20 cellular contexts compared by ENCODE assay signal in the genomic region with DNA sequence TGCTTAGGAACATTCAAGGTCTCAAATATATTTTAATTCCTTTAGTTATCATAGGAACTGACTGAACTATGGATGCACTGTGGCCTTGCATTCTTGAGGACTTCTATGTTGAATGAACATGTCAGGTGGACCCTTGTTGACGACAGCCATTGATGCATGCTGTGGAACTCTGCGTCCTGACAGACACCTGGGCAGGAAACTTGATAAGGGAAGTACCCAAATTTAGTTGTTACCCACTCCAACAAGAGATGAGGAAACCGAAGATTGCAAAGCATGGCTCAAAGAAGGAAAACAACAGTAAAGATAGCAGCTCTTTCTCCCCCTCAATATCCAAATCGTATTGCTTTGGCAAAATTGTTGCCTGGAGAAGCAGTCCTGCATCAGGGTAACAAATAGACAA.
DNase-seq lines count a peak whose midpoint lies in the region; ATAC-seq and TF ChIP-seq lines count a peak whose summit lies in the region.
"Had no signal": no experiment of that assay in that cellular context is flagged by ENCODE, and none has a peak within 500 bp of the region (broad histone marks: within the 10 kb centered on the region; RNA-seq: fewer than 3 reads in every experiment).

No MANE protein-coding gene starts in this region.

- H3K4me2 ChIP-seq in BLaER1 = peak overlapping the region; percentile 67
- peak overlapping the region; percentile 77 for H3K4me2 ChIP-seq in OCI-LY7 (ENCODE audit: low read length)
- H3K4me2 ChIP-seq: A549, GM23338 had no signal

- H3K4me3 ChIP-seq in BLaER1 = no peak overlapping the region
- H3K4me3 ChIP-seq in OCI-LY7 (ENCODE audit: low read depth, low read length, poor library complexity, severe bottlenecking) = peak overlapping the region; percentile 61
- H3K4me3 ChIP-seq: A549, GM23338, HAP-1 had no signal

- H4K20me1 ChIP-seq in BLaER1 = no peaks in the 10 kb centered on the region
- H4K20me1 ChIP-seq in OCI-LY7 (ENCODE audit: insufficient read depth, low read length) = no peaks in the 10 kb centered on the region

- BruUV-seq in OCI-LY7 (replicated peaks; lab: Mats Ljungman, UMichigan) = no TSS peak

- H3K9me3 ChIP-seq in BLaER1 = peaks cover 9% of the 10 kb centered on the region
- peaks cover 18% of the 10 kb centered on the region; the same call in 1 of the 2 replicates for H3K9me3 ChIP-seq in OCI-LY7 (ENCODE audit: low read length)
- H3K9me3 ChIP-seq: A549 had no signal

- H3K36me3 ChIP-seq in BLaER1 (no peaks in the 10 kb centered on the region), OCI-LY7 (ENCODE audit: insufficient read depth, low read length) (peaks cover 31% of the 10 kb centered on the region)
- H3K36me3 ChIP-seq: HAP-1 had no signal

- intact Hi-C loops in OCI-LY7 (cut with micrococcal nuclease; ENCODE audit: unreplicated experiment) = loop anchor here (5.0 kb wide), 2 partner anchors 540 to 925 kb away; a partner anchor contains a TSS

- H3K27ac ChIP-seq in BLaER1 (peak overlapping the region; percentile 51; the same call in 1 of the 2 replicates), OCI-LY7 (ENCODE audit: low read depth, low read length, poor library complexity, severe bottlenecking) (peak overlapping the region; percentile 98)
- H3K27ac ChIP-seq: A549 had no signal

- H3K27me3 Mint-ChIP-seq in naive B cell = no peaks in the 10 kb centered on the region
- H3K27me3 Mint-ChIP-seq: CD4-positive, alpha-beta T cell; CD8-positive, alpha-beta memory T cell had no signal

- H2AFZ ChIP-seq in OCI-LY7 (ENCODE audit: low read length) = peak overlapping the region; percentile 89; the same call in 1 of the 2 replicates
- H2AFZ ChIP-seq: GM23338 had no signal

- H3K9me3 Mint-ChIP-seq in naive B cell = peaks cover 3 to 24% (median 11%) of the 10 kb centered on the region in 7 donors
- H3K9me3 Mint-ChIP-seq: GM23338 had no signal

- no peaks in the 10 kb centered on the region for H3K27me3 ChIP-seq in BLaER1

- peaks cover 23% of the 10 kb centered on the region for H3K4me1 ChIP-seq in BLaER1
- peaks cover 65% of the 10 kb centered on the region for H3K4me1 ChIP-seq in OCI-LY7 (ENCODE audit: insufficient read depth, low read length, poor library complexity, severe bottlenecking)
- H3K4me1 ChIP-seq: A549 had no signal

- H3K79me2 ChIP-seq in OCI-LY7 (ENCODE audit: insufficient read depth, low read depth, low read length) = no peaks in the 10 kb centered on the region

- no peak overlapping the region for H3K9ac ChIP-seq in BLaER1

- peaks cover 11 to 22% (median 15%) of the 10 kb centered on the region in 3 donors for H3K4me1 Mint-ChIP-seq in naive B cell
- H3K4me1 Mint-ChIP-seq: CD14-positive monocyte; CD8-positive, alpha-beta memory T cell; GM23338 had no signal

- POLR2A ChIA-PET in OCI-LY7 (lab: Charles Lee) = interaction anchor here (0.6 to 2.1 kb wide), 5 partner anchors 11 to 540 kb away, joined by 3 to 11 read pairs (median 3); a partner anchor contains a TSS

- CTCF ChIA-PET in OCI-LY7 (lab: Charles Lee; ENCODE audit: unreplicated experiment) = no interaction called here

- no peak for TF ChIP-seq CTCF in OCI-LY7 (conservative IDR thresholded peaks at IDR 0.05; ENCODE audit: low read length)

- DNase-seq in NAMALWA (ENCODE audit: low spot score) (peak; percentile 78), OCI-LY7 (ENCODE audit: low spot score) (peak; percentile 97), naive B cell (peak; percentile 52), T1000 (lab: John Stamatoyannopoulos, UW) (no peak), kidney tubule cell (ENCODE audit: low spot score) (no peak)
- DNase-seq: 8988T; ACHN; AML-193; CD4-positive, alpha-beta T cell; CD8-positive, alpha-beta memory T cell; DMS 273 treated with DMSO at 0.1 percent for 48 hours; DMS79; GF-D8 had no signal

- no peaks in the 10 kb centered on the region for H3K9me2 ChIP-seq in OCI-LY7 (ENCODE audit: insufficient read depth, low read length)

- no peak overlapping the region for H3K27ac Mint-ChIP-seq in naive B cell
- H3K27ac Mint-ChIP-seq: CD14-positive monocyte; CD4-positive, alpha-beta T cell; CD8-positive, alpha-beta memory T cell; GM23338 had no signal

- peaks cover 11 to 15% of the 10 kb centered on the region in 2 donors for H3K36me3 Mint-ChIP-seq in naive B cell
- H3K36me3 Mint-ChIP-seq: CD14-positive monocyte had no signal

- no peak overlapping the region for H3K4me3 Mint-ChIP-seq in naive B cell
- H3K4me3 Mint-ChIP-seq: CD14-positive monocyte; CD4-positive, alpha-beta T cell; CD8-positive, alpha-beta memory T cell; GM23338 had no signal

- peak; percentile 93 for ATAC-seq in naive B cell (ENCODE audit: low read depth in 2 of 2)
- ATAC-seq in HG02840 (IDR thresholded peaks at IDR 0.05; ENCODE audit: low FRiP score, unreplicated experiment) = no peak
- no peak for ATAC-seq in HG03342 (IDR thresholded peaks at IDR 0.05; ENCODE audit: unreplicated experiment)
- ATAC-seq: A549, GM23338 had no signal

Comparison
In these comparisons a context has a peak if more than half of its experiments do, and no peak if none do; other contexts are left out.
1. DNase-seq: peak in NAMALWA (single experiment), OCI-LY7 (single experiment) and naive B cell (single experiment); none in T1000 (single experiment) and kidney tubule cell (single experiment).
2. ATAC-seq: peak in naive B cell (2 of 2); none in HG02840 (single experiment) and HG03342 (single experiment).